In genomic region chr5:77568082-77568481, GRCh38 we compare ENCODE assay signal across 25 cellular contexts.
"Had no signal": no experiment of that assay in that cellular context is flagged by ENCODE, and none has a peak within 500 bp of the region (broad histone marks: within the 10 kb centered on the region; RNA-seq: fewer than 3 reads in every experiment).

No MANE protein-coding gene starts in this region.

- ATAC-seq: activated naive CD4-positive, alpha-beta T cell treated with anti-CD3 and anti-CD28 coated beads, Interleukin-2, amount 50 U/mL, for 72 hours; gastroesophageal sphincter; mucosa of descending colon; naive thymus-derived CD8-positive, alpha-beta T cell; sciatic nerve; stimulated activated memory B cell treated with anti-CD40 and anti-IgM and Interleukin-4, amounts not matched to agents 10 μg/mL and 1 μg/mL and 100 μg/mL, for 72 hours had no signal

- H3K4me3 Mint-ChIP-seq: activated T-helper 1 cell treated with anti-CD3 and anti-CD28 coated beads, Interleukin-12 subunit alpha, Interleukin-12 subunit beta, Interleukin-2, Interleukin-4 antibody, amounts not matched to agents 30 ng/mL and 10 ng/mL and 1 ng/mL, durations not matched to agents 14 hours and 24 hours and 36 hours; immature natural killer cell; naive thymus-derived CD8-positive, alpha-beta T cell; stimulated activated memory B cell treated with anti-CD40 and anti-IgM and Interleukin-4, amounts not matched to agents 10 μg/mL and 1 μg/mL and 100 μg/mL, for 72 hours; type B pancreatic cell had no signal

- H3K27ac ChIP-seq: adrenal gland, breast epithelium, gastroesophageal sphincter, heart right ventricle, ovary, testis, WERI-Rb-1 had no signal

- FAIRE-seq: astrocyte had no signal

- DNase-seq: activated CD4-positive, alpha-beta T cell treated with anti-CD3 and anti-CD28 coated beads for 1 hour; activated CD4-positive, alpha-beta T cell treated with anti-CD3 and anti-CD28 coated beads, Interleukin-2, amount 50 U/mL, for 48 hours; activated gamma-delta T cell treated with Interleukin-2 at 50 U/mL for 16 hours; activated T-cell treated with anti-CD3 and anti-CD28 coated beads for 4 hours; adrenal gland; cerebellar nuclear complex; cortex of kidney; heart right ventricle; immature natural killer cell; mesenchymal stem cell; mucosa of descending colon; naive thymus-derived CD8-positive, alpha-beta T cell; ovary; stimulated activated CD4-positive, alpha-beta T cell treated with anti-CD3 and anti-CD28 coated beads, Interleukin-4, amount 100 ng/mL, for 24 hours; T-helper 2 cell; testis; WERI-Rb-1 had no signal

- H3K27me3 ChIP-seq: ovary, testis had no signal

- H3K4me1 ChIP-seq: adrenal gland, breast epithelium, gastroesophageal sphincter, testis had no signal

- H3K4me1 Mint-ChIP-seq: immature natural killer cell; naive thymus-derived CD8-positive, alpha-beta T cell; stimulated activated memory B cell treated with anti-CD40 and anti-IgM and Interleukin-4, amounts not matched to agents 10 μg/mL and 1 μg/mL and 100 μg/mL, for 72 hours had no signal

- H3K36me3 Mint-ChIP-seq: activated naive CD4-positive, alpha-beta T cell treated with anti-CD3 and anti-CD28 coated beads, Interleukin-2, amount 50 U/mL, for 72 hours; immature natural killer cell; naive thymus-derived CD8-positive, alpha-beta T cell; stimulated activated memory B cell treated with anti-CD40 and anti-IgM and Interleukin-4, amounts not matched to agents 10 μg/mL and 1 μg/mL and 100 μg/mL, for 72 hours; type B pancreatic cell had no signal

- H3K27ac Mint-ChIP-seq: activated naive CD4-positive, alpha-beta T cell treated with anti-CD3 and anti-CD28 coated beads, Interleukin-2, amount 50 U/mL, for 72 hours; activated T-helper 1 cell treated with anti-CD3 and anti-CD28 coated beads, Interleukin-12 subunit alpha, Interleukin-12 subunit beta, Interleukin-2, Interleukin-4 antibody, amounts not matched to agents 30 ng/mL and 10 ng/mL and 1 ng/mL, durations not matched to agents 14 hours and 24 hours and 36 hours; immature natural killer cell; naive thymus-derived CD8-positive, alpha-beta T cell; stimulated activated memory B cell treated with anti-CD40 and anti-IgM and Interleukin-4, amounts not matched to agents 10 μg/mL and 1 μg/mL and 100 μg/mL, for 72 hours; type B pancreatic cell had no signal

- H3K36me3 ChIP-seq: adrenal gland, breast epithelium, gastroesophageal sphincter, heart right ventricle, ovary, WERI-Rb-1 had no signal

- H3K9me3 Mint-ChIP-seq: activated naive CD4-positive, alpha-beta T cell treated with anti-CD3 and anti-CD28 coated beads, Interleukin-2, amount 50 U/mL, for 72 hours; activated T-helper 1 cell treated with anti-CD3 and anti-CD28 coated beads, Interleukin-12 subunit alpha, Interleukin-12 subunit beta, Interleukin-2, Interleukin-4 antibody, amounts not matched to agents 30 ng/mL and 10 ng/mL and 1 ng/mL, durations not matched to agents 14 hours and 24 hours and 36 hours; immature natural killer cell; naive thymus-derived CD8-positive, alpha-beta T cell; stimulated activated memory B cell treated with anti-CD40 and anti-IgM and Interleukin-4, amounts not matched to agents 10 μg/mL and 1 μg/mL and 100 μg/mL, for 72 hours; type B pancreatic cell had no signal

- H3K9me3 ChIP-seq: adrenal gland, breast epithelium, gastroesophageal sphincter, heart right ventricle, mucosa of descending colon, ovary, testis had no signal

- H3K4me3 ChIP-seq: adrenal gland, breast epithelium, gastroesophageal sphincter, heart right ventricle, mucosa of descending colon, ovary, testis had no signal
